26 cellular contexts compared by ENCODE assay signal in genomic region chr12:42638011-42638410, GRCh38.
"Had no signal": no experiment of that assay in that cellular context is flagged by ENCODE, and none has a peak within 500 bp of the region (broad histone marks: within the 10 kb centered on the region; RNA-seq: fewer than 3 reads in every experiment).

No MANE protein-coding gene starts in this region.

- H3K36me3 Mint-ChIP-seq: immature natural killer cell; naive thymus-derived CD8-positive, alpha-beta T cell; stimulated activated naive B cell treated with anti-CD40 and anti-IgM and Interleukin-4, amounts not matched to agents 10 μg/mL and 1 μg/mL and 100 μg/mL, for 72 hours had no signal

- H3K36me3 ChIP-seq: esophagus muscularis mucosa, gastrocnemius medialis, left ventricle myocardium inferior, lower lobe of right lung, pancreas, tibial nerve, upper lobe of right lung, vagina had no signal

- H3K9me3 Mint-ChIP-seq: neural crest cell; stimulated activated naive B cell treated with anti-CD40 and anti-IgM and Interleukin-4, amounts not matched to agents 10 μg/mL and 1 μg/mL and 100 μg/mL, for 72 hours had no signal

- FAIRE-seq: pancreas had no signal

- H3K27ac Mint-ChIP-seq: immature natural killer cell; naive thymus-derived CD8-positive, alpha-beta T cell; stimulated activated naive B cell treated with anti-CD40 and anti-IgM and Interleukin-4, amounts not matched to agents 10 μg/mL and 1 μg/mL and 100 μg/mL, for 72 hours; stimulated activated naive CD8-positive, alpha-beta T cell treated with anti-CD3 and anti-CD28 coated beads, Interleukin-15, amount 100 ng/mL, for 72 hours had no signal

- H3K4me3 Mint-ChIP-seq: central memory CD8-positive, alpha-beta T cell; immature natural killer cell; naive thymus-derived CD8-positive, alpha-beta T cell; neural crest cell; stimulated activated naive B cell treated with anti-CD40 and anti-IgM and Interleukin-4, amounts not matched to agents 10 μg/mL and 1 μg/mL and 100 μg/mL, for 72 hours; stimulated activated naive CD8-positive, alpha-beta T cell treated with anti-CD3 and anti-CD28 coated beads, Interleukin-15, amount 100 ng/mL, for 72 hours had no signal

- H3K4me1 Mint-ChIP-seq: central memory CD8-positive, alpha-beta T cell; immature natural killer cell; naive thymus-derived CD8-positive, alpha-beta T cell; neural crest cell; stimulated activated naive B cell treated with anti-CD40 and anti-IgM and Interleukin-4, amounts not matched to agents 10 μg/mL and 1 μg/mL and 100 μg/mL, for 72 hours; stimulated activated naive CD8-positive, alpha-beta T cell treated with anti-CD3 and anti-CD28 coated beads, Interleukin-15, amount 100 ng/mL, for 72 hours had no signal

- DNase-seq: effector CD4-positive, alpha-beta T cell; gastrocnemius medialis; glutamatergic neuron; immature natural killer cell; left cardiac atrium; left ventricle myocardium inferior; lower lobe of right lung; mesenchymal stem cell; mucosa of descending colon; naive thymus-derived CD8-positive, alpha-beta T cell; occipital lobe; pancreas; psoas muscle; stimulated activated CD4-positive, alpha-beta T cell treated with anti-CD3 and anti-CD28 coated beads, Interleukin-2, amount 100 ng/mL, for 24 hours; stimulated activated CD4-positive, alpha-beta T cell treated with anti-CD3 and anti-CD28 coated beads, Interleukin-4, amount 100 ng/mL, for 4 hours; stimulated activated naive B cell treated with anti-CD40 and anti-IgM and Interleukin-4, amounts not matched to agents 10 μg/mL and 1 μg/mL and 100 μg/mL, for 72 hours; stimulated activated naive CD8-positive, alpha-beta T cell treated with anti-CD3 and anti-CD28 coated beads, Interleukin-15, amount 100 ng/mL, for 72 hours; testis; upper lobe of right lung had no signal

- H3K4me3 ChIP-seq: esophagus muscularis mucosa, gastrocnemius medialis, left ventricle myocardium inferior, lower lobe of right lung, mucosa of descending colon, pancreas, psoas muscle, testis, tibial nerve, upper lobe of right lung, vagina had no signal

- H3K27ac ChIP-seq: epithelial cell of prostate, esophagus muscularis mucosa, gastrocnemius medialis, left ventricle myocardium inferior, lower lobe of right lung, pancreas, psoas muscle, testis, tibial nerve, upper lobe of right lung, vagina had no signal

- H3K27me3 Mint-ChIP-seq: central memory CD8-positive, alpha-beta T cell; stimulated activated naive CD8-positive, alpha-beta T cell treated with anti-CD3 and anti-CD28 coated beads, Interleukin-15, amount 100 ng/mL, for 72 hours had no signal

- H3K9me3 ChIP-seq: esophagus muscularis mucosa, gastrocnemius medialis, left ventricle myocardium inferior, lower lobe of right lung, mucosa of descending colon, pancreas, psoas muscle, testis, tibial nerve, upper lobe of right lung, vagina had no signal

- ATAC-seq: gastrocnemius medialis; left cardiac atrium; lower lobe of right lung; mucosa of descending colon; naive thymus-derived CD8-positive, alpha-beta T cell; pancreas; psoas muscle; sciatic nerve; stimulated activated naive B cell treated with anti-CD40 and anti-IgM and Interleukin-4, amounts not matched to agents 10 μg/mL and 1 μg/mL and 100 μg/mL, for 72 hours; stimulated activated naive CD8-positive, alpha-beta T cell treated with anti-CD3 and anti-CD28 coated beads, Interleukin-15, amount 100 ng/mL, for 72 hours; upper lobe of right lung had no signal

- H3K27me3 ChIP-seq: esophagus muscularis mucosa, gastrocnemius medialis, pancreas, testis, tibial nerve, upper lobe of right lung, vagina had no signal

- H3K4me1 ChIP-seq: esophagus muscularis mucosa, left ventricle myocardium inferior, lower lobe of right lung, pancreas, psoas muscle, testis, tibial nerve, upper lobe of right lung, vagina had no signal
